In the genomic region with DNA sequence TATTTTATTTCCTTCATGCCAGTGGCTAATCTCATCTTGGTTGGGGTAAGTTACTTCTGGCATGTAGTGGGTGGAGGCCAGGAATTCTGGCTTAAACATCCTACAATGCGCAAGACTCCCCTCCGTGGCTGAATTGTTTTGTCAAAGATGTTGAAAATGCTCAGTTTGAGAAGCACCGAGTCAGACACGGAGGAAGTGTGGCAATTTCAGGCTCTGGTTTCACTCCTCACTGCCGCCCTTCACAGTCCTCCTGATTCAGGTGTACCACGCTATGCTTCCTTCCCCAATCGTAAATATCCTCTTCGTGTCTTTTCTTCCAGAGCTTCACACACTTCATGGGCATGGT, we compare ENCODE assay signal across 1 cellular context.
TF ChIP-seq lines count a peak whose summit lies in the region.

No MANE protein-coding gene starts in this region.

TF ChIP-seq in K562, 482 proteins besides CTCF, POLR2A, EP300 and RAD21 (continued from another document):
- TF ChIP-seq, protein P1, sequence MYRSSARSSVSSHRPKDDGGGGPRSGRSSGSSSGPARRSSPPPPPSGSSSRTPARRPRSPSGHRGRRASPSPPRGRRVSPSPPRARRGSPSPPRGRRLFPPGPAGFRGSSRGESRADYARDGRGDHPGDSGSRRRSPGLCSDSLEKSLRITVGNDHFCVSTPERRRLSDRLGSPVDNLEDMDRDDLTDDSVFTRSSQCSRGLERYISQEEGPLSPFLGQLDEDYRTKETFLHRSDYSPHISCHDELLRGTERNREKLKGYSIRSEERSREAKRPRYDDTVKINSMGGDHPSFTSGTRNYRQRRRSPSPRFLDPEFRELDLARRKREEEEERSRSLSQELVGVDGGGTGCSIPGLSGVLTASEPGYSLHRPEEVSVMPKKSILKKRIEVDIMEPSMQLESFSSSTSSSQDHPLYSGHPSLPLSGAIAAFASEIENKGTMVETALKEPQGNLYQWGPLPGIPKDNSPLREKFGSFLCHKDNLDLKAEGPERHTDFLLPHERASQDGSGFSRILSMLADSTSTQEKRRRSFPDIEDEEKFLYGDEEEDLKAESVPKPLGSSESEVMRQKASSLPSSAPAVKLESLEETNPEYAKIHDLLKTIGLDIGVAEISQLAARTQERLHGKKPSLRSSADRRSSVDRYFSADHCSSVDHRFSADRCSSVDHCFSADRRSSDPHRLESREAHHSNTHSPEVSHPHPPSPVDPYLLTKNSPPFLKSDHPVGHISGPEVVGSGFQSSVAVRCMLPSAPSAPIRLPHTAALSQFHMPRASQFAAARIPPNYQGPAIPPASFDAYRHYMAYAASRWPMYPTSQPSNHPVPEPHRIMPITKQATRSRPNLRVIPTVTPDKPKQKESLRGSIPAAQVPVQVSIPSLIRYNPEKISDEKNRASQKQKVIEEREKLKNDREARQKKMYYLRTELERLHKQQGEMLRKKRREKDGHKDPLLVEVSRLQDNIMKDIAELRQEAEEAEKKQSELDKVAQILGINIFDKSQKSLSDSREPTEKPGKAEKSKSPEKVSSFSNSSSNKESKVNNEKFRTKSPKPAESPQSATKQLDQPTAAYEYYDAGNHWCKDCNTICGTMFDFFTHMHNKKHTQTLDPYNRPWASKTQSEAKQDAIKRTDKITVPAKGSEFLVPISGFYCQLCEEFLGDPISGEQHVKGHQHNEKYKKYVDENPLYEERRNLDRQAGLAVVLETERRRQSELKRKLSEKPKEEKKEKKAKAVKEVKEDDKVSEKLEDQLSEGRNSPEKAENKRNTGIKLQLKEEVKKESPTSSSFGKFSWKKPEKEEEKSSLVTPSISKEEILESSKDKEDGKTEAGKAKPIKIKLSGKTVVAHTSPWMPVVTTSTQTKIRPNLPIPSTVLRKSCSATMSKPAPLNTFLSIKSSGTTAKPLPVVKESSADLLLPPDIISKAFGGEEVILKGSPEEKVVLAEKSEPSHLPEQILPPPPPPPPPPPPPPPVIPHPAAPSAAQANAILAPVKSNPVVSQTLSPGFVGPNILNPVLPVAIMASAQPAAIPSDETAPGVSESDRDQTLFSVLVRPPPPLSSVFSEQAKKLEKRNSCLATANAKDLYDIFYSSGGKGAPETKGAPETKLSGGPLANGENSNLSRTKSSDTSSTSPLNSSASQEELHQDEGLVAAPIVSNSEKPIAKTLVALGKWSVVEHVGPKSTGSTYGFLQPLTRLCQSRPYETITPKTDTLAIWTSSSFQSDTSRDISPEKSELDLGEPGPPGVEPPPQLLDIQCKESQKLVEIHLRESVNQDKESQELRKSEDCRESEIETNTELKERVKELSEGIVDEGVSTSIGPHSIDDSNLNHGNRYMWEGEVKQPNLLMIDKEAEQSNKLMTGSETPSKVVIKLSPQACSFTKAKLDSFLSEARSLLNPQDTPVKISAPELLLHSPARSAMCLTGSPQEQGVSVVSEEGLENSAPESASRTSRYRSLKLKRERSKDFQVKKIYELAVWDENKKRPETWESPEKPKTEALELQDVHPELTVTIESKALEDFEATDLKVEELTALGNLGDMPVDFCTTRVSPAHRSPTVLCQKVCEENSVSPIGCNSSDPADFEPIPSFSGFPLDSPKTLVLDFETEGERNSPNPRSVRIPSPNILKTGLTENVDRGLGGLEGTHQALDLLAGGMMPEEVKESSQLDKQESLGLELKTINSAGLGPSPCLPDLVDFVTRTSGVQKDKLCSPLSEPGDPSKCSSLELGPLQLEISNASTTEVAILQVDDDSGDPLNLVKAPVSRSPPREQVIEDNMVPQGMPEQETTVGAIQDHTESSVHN (IDR thresholded peaks at IDR 0.05; ENCODE audit: borderline replicate concordance in 1 of 2, low read depth in 1 of 2): no peak
- no peak for TF ChIP-seq TCF7 (IDR thresholded peaks at IDR 0.05; ENCODE audit: borderline replicate concordance)
- TF ChIP-seq YY1 (IDR thresholded peaks at IDR 0.05; ENCODE audit: borderline replicate concordance in 1 of 3, control insufficient read depth in 1 of 3, extremely low read depth in 1 of 3, insufficient read depth in 3 of 3, insufficient read length in 1 of 3, insufficient replicate concordance in 2 of 3, low read depth in 1 of 3, low read length in 2 of 3): no peak
- TF ChIP-seq POLR2AphosphoS2 (IDR thresholded peaks at IDR 0.05; ENCODE audit: low read length): no peak
